Comparison of ENCODE assay signal across 8 cellular contexts in genomic region chr9:114587345-114588149, GRCh38. TPM values are rescaled to one million over a fixed set of nuclear protein-coding genes. Genes with fewer than 3 reads are reported as not detected.
DNase-seq lines count a peak whose midpoint lies in the region; ATAC-seq, FAIRE-seq and TF ChIP-seq lines count a peak whose summit lies in the region.

A gene with protein sequence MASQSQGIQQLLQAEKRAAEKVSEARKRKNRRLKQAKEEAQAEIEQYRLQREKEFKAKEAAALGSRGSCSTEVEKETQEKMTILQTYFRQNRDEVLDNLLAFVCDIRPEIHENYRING (plus strand): TSS chr9:114587769. CDS start chr9:114587839, 70 bp downstream.

- H3K4me1 ChIP-seq in OCI-LY3 (ENCODE audit: low read length) (peaks cover 33% of the 10 kb centered on the region), endothelial cell of umbilical vein (ENCODE audit: control insufficient read depth, extremely low read depth, insufficient read depth, low read length) (peaks cover 22% of the 10 kb centered on the region)

- H4K20me1 ChIP-seq in OCI-LY3 (ENCODE audit: insufficient read depth, low read length) = peaks cover 31% of the 10 kb centered on the region; the same call in 1 of the 2 replicates
- no peaks in the 10 kb centered on the region for H4K20me1 ChIP-seq in endothelial cell of umbilical vein (replicated peaks; ENCODE audit: control insufficient read depth, extremely low read depth, insufficient read depth, low read length)

- H3K27me3 ChIP-seq in OCI-LY3 (ENCODE audit: low read depth, low read length) = no peaks in the 10 kb centered on the region
- H3K27me3 ChIP-seq in endothelial cell of umbilical vein (ENCODE audit: control insufficient read depth in 2 of 2, insufficient read depth in 2 of 2, low read length in 2 of 2) = no peaks in the 10 kb centered on the region

- peak within 1 kb of the TSS; percentile 79 for H2AFZ ChIP-seq in OCI-LY3 (ENCODE audit: low read depth, low read length)
- H2AFZ ChIP-seq in endothelial cell of umbilical vein (ENCODE audit: low read depth, low read length) = peak within 1 kb of the TSS; percentile 88

- no TSS peak for BruUV-seq in endothelial cell of umbilical vein (replicated peaks; lab: Mats Ljungman, UMichigan)

- peaks cover 51% of the 10 kb centered on the region for H3K79me2 ChIP-seq in OCI-LY3 (ENCODE audit: low read length)
- H3K79me2 ChIP-seq in endothelial cell of umbilical vein (ENCODE audit: control insufficient read depth, insufficient read depth, low read length) = peaks cover 48% of the 10 kb centered on the region

- peak; percentile 3 for TF ChIP-seq CTCF in D721Med (IDR thresholded peaks at IDR 0.05; ENCODE audit: insufficient read depth, missing control alignments)
- TF ChIP-seq CTCF in OCI-LY3 (IDR thresholded peaks at IDR 0.05; ENCODE audit: low read depth, low read length) = peak; percentile 19; the same call in 1 of the 2 replicates
- peak in 1 of 2 donors; percentile 11 for TF ChIP-seq CTCF in endothelial cell of umbilical vein (IDR thresholded peaks at IDR 0.05; ENCODE audit: extremely low read depth in 1 of 2, insufficient read depth in 1 of 2, low read depth in 1 of 2, low read length in 2 of 2)

- peak; percentile 93 for ATAC-seq in GM21515 (IDR thresholded peaks at IDR 0.05; ENCODE audit: unreplicated experiment)

- no peaks in the 10 kb centered on the region for H3K9me3 ChIP-seq in OCI-LY3 (ENCODE audit: insufficient read depth, low read length)
- H3K9me3 ChIP-seq in endothelial cell of umbilical vein (replicated peaks; ENCODE audit: control insufficient read depth, insufficient read depth, low read length) = no peaks in the 10 kb centered on the region

- H3K9me1 ChIP-seq in endothelial cell of umbilical vein (replicated peaks; ENCODE audit: control insufficient read depth, extremely low read depth, insufficient read depth, low read length) = no peaks in the 10 kb centered on the region

- dilution Hi-C loops in endothelial cell of umbilical vein (cut with MboI; ENCODE audit: extremely low pct_ligation_motif_present, low sequenced_read_pairs) = no loop called here

- FAIRE-seq in D721Med (lab: Jason Lieb, UNC) (no peak), endothelial cell of umbilical vein (lab: Jason Lieb, UNC) (peak; percentile 97)

- DNase-seq in D721Med (ENCODE audit: insufficient read length, low spot score) (peak; percentile 88), HuH-7 (ENCODE audit: low spot score) (peak; percentile 94), endothelial cell of umbilical vein (ENCODE audit: low read depth, low spot score) (peak; percentile 99), midbrain (lab: John Stamatoyannopoulos, UW) (peak; percentile 99)
- DNase-seq in activated CD8-positive, alpha-beta memory T cell treated with anti-CD3 and anti-CD28 coated beads, Interleukin-2, amount 50 U/mL, for 48 hours = peak; percentile 99
- DNase-seq in stimulated activated CD8-positive, alpha-beta memory T cell treated with anti-CD3 and anti-CD28 coated beads, Interleukin-2, amount 100 ng/mL, for 1 hour (ENCODE audit: low read depth in 2 of 2) = peak; percentile 97 to 99

- H3K4me2 ChIP-seq in OCI-LY3 (ENCODE audit: low read length) (peak within 1 kb of the TSS; percentile 97), endothelial cell of umbilical vein (ENCODE audit: insufficient read depth, low read length) (peak within 1 kb of the TSS; percentile 81)

- intact Hi-C loops in endothelial cell of umbilical vein (cut with micrococcal nuclease) = loop anchor here (1.0 to 2.0 kb wide), 5 partner anchors 24 to 189 kb away; partner anchors contain the start of genes TMEM268 and WHRN

- TF ChIP-seq POLR2A in endothelial cell of umbilical vein (IDR thresholded peaks at IDR 0.05; ENCODE audit: low read depth, low read length) = peak; percentile 91

- CTCF ChIA-PET in endothelial cell of umbilical vein (lab: Charles Lee) = interaction anchor here (0.6 to 2.9 kb wide), 11 partner anchors 11 to 182 kb away, joined by 3 to 24 read pairs (median 4); partner anchors contain the start of gene TMEM268

- H3K36me3 ChIP-seq in OCI-LY3 (replicated peaks; ENCODE audit: low read depth, low read length) = peaks cover 7% of the 10 kb centered on the region
- H3K36me3 ChIP-seq in endothelial cell of umbilical vein (ENCODE audit: control insufficient read depth in 2 of 2, extremely low read depth in 1 of 2, insufficient read depth in 2 of 2, low read length in 2 of 2) = no peaks in the 10 kb centered on the region

- H3K27ac ChIP-seq in OCI-LY3 (ENCODE audit: low read length) (peak within 1 kb of the TSS; percentile 60), endothelial cell of umbilical vein (ENCODE audit: insufficient read depth, low read depth, low read length) (peak within 1 kb of the TSS; percentile 66)

- POLR2A ChIA-PET in endothelial cell of umbilical vein (lab: Charles Lee) = interaction anchor here (0.6 to 1.5 kb wide), 13 partner anchors 10 to 88 kb away, joined by 3 to 5 read pairs (median 3); partner anchors contain the start of genes TMEM268 and WHRN

- H3K9ac ChIP-seq in OCI-LY3 (ENCODE audit: low read length) (peak within 1 kb of the TSS; percentile 96), endothelial cell of umbilical vein (replicated peaks; ENCODE audit: extremely low read depth, insufficient read depth, low read length) (peak within 1 kb of the TSS; percentile 91)

- H3K4me3 ChIP-seq in OCI-LY3 (ENCODE audit: low read length) (peak within 1 kb of the TSS; percentile 98), endothelial cell of umbilical vein (replicated peaks in 1 of 3; ENCODE audit: insufficient read depth in 1 of 3, low read depth in 1 of 3, low read length in 3 of 3) (peak within 1 kb of the TSS; percentile 24 to 79 (median 73))

TF ChIP-seq in endothelial cell of umbilical vein, 7 proteins besides CTCF, POLR2A, EP300 and RAD21:
- TF ChIP-seq POLR2AphosphoS5 (IDR thresholded peaks at IDR 0.05; ENCODE audit: insufficient read depth, low read depth, low read length) (peak; percentile 86), EZH2 (IDR thresholded peaks at IDR 0.05; ENCODE audit: borderline replicate concordance, low read depth, low read length, severe bottlenecking) (no peak), JUN (IDR thresholded peaks at IDR 0.05; ENCODE audit: borderline replicate concordance, insufficient read depth, insufficient read length, low read depth) (no peak), MAX (IDR thresholded peaks at IDR 0.05; ENCODE audit: insufficient read depth, insufficient read length) (peak; percentile 97), GATA2 (IDR thresholded peaks at IDR 0.05; ENCODE audit: insufficient read depth, insufficient read length, low read depth, low read length) (no peak), MYC (IDR thresholded peaks at IDR 0.05; ENCODE audit: low read depth, low read length) (no peak), FOS (IDR thresholded peaks at IDR 0.05; ENCODE audit: borderline replicate concordance, insufficient read depth, low read length) (no peak)

RNA-seq across cellular contexts. Expression of the gene that starts here (rescaled TPM):
- 78.9 and 82.0 TPM in 2 replicates for total RNA-seq in endothelial cell of umbilical vein
- 72.0 and 96.9 TPM in 2 replicates for polyA plus RNA-seq in endothelial cell of umbilical vein
- polyA plus RNA-seq in endothelial cell of umbilical vein (2011; cell fraction: cytosol; rRNA removed) = 132 and 139 TPM in 2 replicates
- 44.3 and 57.7 TPM in 2 replicates for polyA plus RNA-seq in endothelial cell of umbilical vein (2011; cell fraction: nucleus; rRNA removed)
- polyA plus RNA-seq in endothelial cell of umbilical vein (2012) = 120 and 125 TPM in 2 replicates
- polyA minus RNA-seq in endothelial cell of umbilical vein = 26.1 and 35.3 TPM in 2 replicates
- 29.0 TPM for polyA minus RNA-seq in endothelial cell of umbilical vein (2011; cell fraction: cytosol; rRNA and poly(A)+ RNA removed)
- 15.6 and 25.5 TPM in 2 replicates for polyA minus RNA-seq in endothelial cell of umbilical vein (2011; cell fraction: nucleus; rRNA and poly(A)+ RNA removed)

Comparison
In these comparisons a context has a peak if more than half of its experiments do, and no peak if none do; other contexts are left out.
1. Peak in every context shown above with its lines: DNase-seq, ATAC-seq, H3K4me3 ChIP-seq and H3K27ac ChIP-seq.